Comparison of ENCODE assay signal across 2 cellular contexts in the genomic region with DNA sequence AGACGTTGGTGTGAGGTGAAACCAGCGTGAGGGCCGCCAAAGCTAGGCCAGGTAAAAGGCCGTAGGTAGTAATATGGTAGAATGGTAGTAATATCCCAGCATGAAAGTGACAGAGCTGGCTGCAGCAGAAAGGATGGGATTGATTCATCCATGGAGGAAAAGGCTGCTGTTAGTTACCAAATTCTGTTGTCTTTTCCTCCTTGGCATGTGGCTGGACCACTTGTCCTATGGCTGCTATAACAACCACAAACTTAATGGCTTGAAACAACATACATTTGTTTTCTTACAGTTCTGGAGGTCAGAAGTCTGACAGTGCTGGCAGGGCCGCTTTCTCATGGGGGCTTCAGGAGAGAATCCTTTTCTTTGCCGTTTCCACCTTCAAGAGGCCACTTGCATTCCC.
TF ChIP-seq lines count a peak whose summit lies in the region.

No MANE protein-coding gene starts in this region.

TF ChIP-seq in HepG2, 621 proteins besides CTCF, POLR2A, EP300 and RAD21:
- TF ChIP-seq ZNF792 (CRISPR knock-in tag; IDR thresholded peaks at IDR 0.05) (no peak), ESRRA (CRISPR knock-in tag; IDR thresholded peaks at IDR 0.05; ENCODE audit: low read depth) (no peak), HOMEZ (CRISPR knock-in tag; IDR thresholded peaks at IDR 0.05; ENCODE audit: low read depth) (no peak), DNMT1 (CRISPR knock-in tag; IDR thresholded peaks at IDR 0.05) (no peak), FOXO4 (CRISPR knock-in tag; conservative IDR thresholded peaks at IDR 0.05) (no peak), MEF2D (CRISPR knock-in tag; IDR thresholded peaks at IDR 0.05) (no peak), NFIC (IDR thresholded peaks at IDR 0.05; ENCODE audit: low read length) (no peak), FUBP1 (CRISPR knock-in tag; IDR thresholded peaks at IDR 0.05; ENCODE audit: borderline replicate concordance) (no peak), ZNF101 (CRISPR knock-in tag; IDR thresholded peaks at IDR 0.05; ENCODE audit: borderline replicate concordance, low read depth) (no peak), CREM (IDR thresholded peaks at IDR 0.05) (no peak), CREM (CRISPR knock-in tag; IDR thresholded peaks at IDR 0.05) (no peak), HNF4G (IDR thresholded peaks at IDR 0.05; ENCODE audit: borderline replicate concordance, low read depth, low read length) (no peak), HNF4G (CRISPR knock-in tag; IDR thresholded peaks at IDR 0.05; ENCODE audit: borderline replicate concordance, low read depth) (no peak), ZNF225 (CRISPR knock-in tag; IDR thresholded peaks at IDR 0.05) (no peak), KLF16 (CRISPR knock-in tag; IDR thresholded peaks at IDR 0.05) (no peak), PRMT3 (CRISPR knock-in tag; IDR thresholded peaks at IDR 0.05; ENCODE audit: borderline replicate concordance, low read depth) (no peak), SIX4 (CRISPR knock-in tag; IDR thresholded peaks at IDR 0.05) (no peak), CSRNP2 (CRISPR knock-in tag; conservative IDR thresholded peaks at IDR 0.05; ENCODE audit: low read depth) (no peak)
- TF ChIP-seq, protein P1, sequence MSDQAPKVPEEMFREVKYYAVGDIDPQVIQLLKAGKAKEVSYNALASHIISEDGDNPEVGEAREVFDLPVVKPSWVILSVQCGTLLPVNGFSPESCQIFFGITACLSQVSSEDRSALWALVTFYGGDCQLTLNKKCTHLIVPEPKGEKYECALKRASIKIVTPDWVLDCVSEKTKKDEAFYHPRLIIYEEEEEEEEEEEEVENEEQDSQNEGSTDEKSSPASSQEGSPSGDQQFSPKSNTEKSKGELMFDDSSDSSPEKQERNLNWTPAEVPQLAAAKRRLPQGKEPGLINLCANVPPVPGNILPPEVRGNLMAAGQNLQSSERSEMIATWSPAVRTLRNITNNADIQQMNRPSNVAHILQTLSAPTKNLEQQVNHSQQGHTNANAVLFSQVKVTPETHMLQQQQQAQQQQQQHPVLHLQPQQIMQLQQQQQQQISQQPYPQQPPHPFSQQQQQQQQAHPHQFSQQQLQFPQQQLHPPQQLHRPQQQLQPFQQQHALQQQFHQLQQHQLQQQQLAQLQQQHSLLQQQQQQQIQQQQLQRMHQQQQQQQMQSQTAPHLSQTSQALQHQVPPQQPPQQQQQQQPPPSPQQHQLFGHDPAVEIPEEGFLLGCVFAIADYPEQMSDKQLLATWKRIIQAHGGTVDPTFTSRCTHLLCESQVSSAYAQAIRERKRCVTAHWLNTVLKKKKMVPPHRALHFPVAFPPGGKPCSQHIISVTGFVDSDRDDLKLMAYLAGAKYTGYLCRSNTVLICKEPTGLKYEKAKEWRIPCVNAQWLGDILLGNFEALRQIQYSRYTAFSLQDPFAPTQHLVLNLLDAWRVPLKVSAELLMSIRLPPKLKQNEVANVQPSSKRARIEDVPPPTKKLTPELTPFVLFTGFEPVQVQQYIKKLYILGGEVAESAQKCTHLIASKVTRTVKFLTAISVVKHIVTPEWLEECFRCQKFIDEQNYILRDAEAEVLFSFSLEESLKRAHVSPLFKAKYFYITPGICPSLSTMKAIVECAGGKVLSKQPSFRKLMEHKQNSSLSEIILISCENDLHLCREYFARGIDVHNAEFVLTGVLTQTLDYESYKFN (CRISPR knock-in tag; conservative IDR thresholded peaks at IDR 0.05): no peak

TF ChIP-seq in H1, 55 proteins besides CTCF, POLR2A, EP300 and RAD21:
- TF ChIP-seq CBX5 (IDR thresholded peaks at IDR 0.05; ENCODE audit: low read depth, low read length) (no peak), EGR1 (IDR thresholded peaks at IDR 0.05; ENCODE audit: borderline replicate concordance, low read depth, low read length) (no peak), TCF12 (IDR thresholded peaks at IDR 0.05; ENCODE audit: low read depth, low read length) (no peak), POLR2AphosphoS5 (IDR thresholded peaks at IDR 0.05; ENCODE audit: low read depth, low read length) (no peak), KDM4A (IDR thresholded peaks at IDR 0.05; ENCODE audit: low read depth, low read length, severe bottlenecking) (no peak), ZNF274 (IDR thresholded peaks at IDR 0.05; ENCODE audit: borderline replicate concordance, extremely low read depth, low read length) (no peak), KDM5A (IDR thresholded peaks at IDR 0.05; ENCODE audit: low read length) (no peak), RNF2 (IDR thresholded peaks at IDR 0.05; ENCODE audit: borderline replicate concordance, low read depth, low read length, missing control alignments, poor library complexity, severe bottlenecking) (no peak), YY1 (IDR thresholded peaks at IDR 0.05; ENCODE audit: low read depth, low read length) (no peak), TAF1 (IDR thresholded peaks at IDR 0.05; ENCODE audit: low read depth, low read length) (no peak), NRF1 (IDR thresholded peaks at IDR 0.05; ENCODE audit: low read depth, low read length) (no peak), SAP30 (IDR thresholded peaks at IDR 0.05; ENCODE audit: insufficient read depth, insufficient replicate concordance, low read length) (no peak)
- TF ChIP-seq, protein P2, sequence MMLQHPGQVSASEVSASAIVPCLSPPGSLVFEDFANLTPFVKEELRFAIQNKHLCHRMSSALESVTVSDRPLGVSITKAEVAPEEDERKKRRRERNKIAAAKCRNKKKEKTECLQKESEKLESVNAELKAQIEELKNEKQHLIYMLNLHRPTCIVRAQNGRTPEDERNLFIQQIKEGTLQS (IDR thresholded peaks at IDR 0.05; ENCODE audit: insufficient read depth, low read depth, low read length): no peak
